28 cellular contexts compared by ENCODE assay signal in genomic region chr1:89042491-89042890, GRCh38.
"Had no signal": no experiment of that assay in that cellular context is flagged by ENCODE, and none has a peak within 500 bp of the region (broad histone marks: within the 10 kb centered on the region; RNA-seq: fewer than 3 reads in every experiment).

No MANE protein-coding gene starts in this region.

- H3K9me3 Mint-ChIP-seq: type B pancreatic cell had no signal

- H3K9me3 ChIP-seq: testis, thoracic aorta, thyroid gland, tibial artery, transverse colon, upper lobe of right lung, uterus, vagina had no signal

- H3K36me3 Mint-ChIP-seq: type B pancreatic cell had no signal

- H3K27ac Mint-ChIP-seq: stimulated activated effector memory CD8-positive, alpha-beta T cell treated with anti-CD3 and anti-CD28 coated beads, Interleukin-12 subunit alpha, Interleukin-12 subunit beta, amount 100 ng/mL, for 72 hours; stimulated activated memory B cell treated with anti-CD40 and anti-IgM and Interleukin-4, amounts not matched to agents 10 μg/mL and 1 μg/mL and 100 μg/mL, for 72 hours; stimulated activated naive B cell treated with anti-CD40 and anti-IgM and Interleukin-4, amounts not matched to agents 10 μg/mL and 1 μg/mL and 100 μg/mL, for 72 hours; stimulated activated naive CD8-positive, alpha-beta T cell treated with anti-CD3 and anti-CD28 coated beads, Interleukin-15, amount 100 ng/mL, for 72 hours; stimulated activated naive CD8-positive, alpha-beta T cell treated with anti-CD3 and anti-CD28 coated beads, Interleukin-15, Interleukin-2, amounts not matched to agents 100 ng/mL and 50 ng/mL, for 24 hours; type B pancreatic cell had no signal

- H3K27ac ChIP-seq: stomach, suprapubic skin, testis, thoracic aorta, thyroid gland, tibial artery, tibial nerve, transverse colon, upper lobe of left lung, upper lobe of right lung, uterus, vagina had no signal

- H3K4me1 ChIP-seq: stomach, suprapubic skin, testis, thyroid gland, tibial artery, tibial nerve, upper lobe of left lung, upper lobe of right lung, uterus, vagina had no signal

- H3K36me3 ChIP-seq: stomach, suprapubic skin, thoracic aorta, thyroid gland, transverse colon, upper lobe of left lung, upper lobe of right lung, uterus, vagina had no signal

- H3K4me3 ChIP-seq: stomach, suprapubic skin, testis, thoracic aorta, thyroid gland, tibial artery, tibial nerve, transverse colon, upper lobe of left lung, upper lobe of right lung, uterus, vagina had no signal

- DNase-seq: stimulated activated CD4-positive, alpha-beta T cell treated with anti-CD3 and anti-CD28 coated beads, Interleukin-2, amount 100 ng/mL, for 48 hours; stimulated activated CD4-positive, alpha-beta T cell treated with anti-CD3 and anti-CD28 coated beads, Interleukin-4, amount 100 ng/mL, for 1 hour; stimulated activated CD4-positive, alpha-beta T cell treated with anti-CD3 and anti-CD28 coated beads, Interleukin-4, amount 100 ng/mL, for 24 hours; stimulated activated CD4-positive, alpha-beta T cell treated with anti-CD3 and anti-CD28 coated beads, Interleukin-4, amount 100 ng/mL, for 4 hours; stimulated activated CD8-positive, alpha-beta memory T cell treated with anti-CD3 and anti-CD28 coated beads, Interleukin-4, amount 100 ng/mL, for 48 hours; stimulated activated naive B cell treated with anti-CD40 and anti-IgM and Interleukin-4, amounts not matched to agents 10 μg/mL and 1 μg/mL and 100 μg/mL, for 72 hours; stimulated activated naive CD4-positive, alpha-beta T cell; stimulated activated naive CD4-positive, alpha-beta T cell treated with Interleukin-2 at 50 U/mL for 16 hours; stimulated activated naive CD8-positive, alpha-beta T cell treated with anti-CD3 and anti-CD28 coated beads, Interleukin-15, amount 100 ng/mL, for 72 hours; stimulated activated naive CD8-positive, alpha-beta T cell treated with anti-CD3 and anti-CD28 coated beads, Interleukin-15, Interleukin-2, amounts not matched to agents 100 U/mL and 50 U/mL, for 24 hours; stomach; substantia nigra; testis; thyroid gland; tibial artery; transverse colon; trophoblast cell; upper lobe of right lung; uterus had no signal

- H3K4me3 Mint-ChIP-seq: stimulated activated effector memory CD8-positive, alpha-beta T cell treated with anti-CD3 and anti-CD28 coated beads, Interleukin-12 subunit alpha, Interleukin-12 subunit beta, amount 100 ng/mL, for 72 hours; stimulated activated memory B cell treated with anti-CD40 and anti-IgM and Interleukin-4, amounts not matched to agents 10 μg/mL and 1 μg/mL and 100 μg/mL, for 72 hours; stimulated activated naive B cell treated with anti-CD40 and anti-IgM and Interleukin-4, amounts not matched to agents 10 μg/mL and 1 μg/mL and 100 μg/mL, for 72 hours; stimulated activated naive CD8-positive, alpha-beta T cell treated with anti-CD3 and anti-CD28 coated beads, Interleukin-15, amount 100 ng/mL, for 72 hours; stimulated activated naive CD8-positive, alpha-beta T cell treated with anti-CD3 and anti-CD28 coated beads, Interleukin-15, Interleukin-2, amounts not matched to agents 100 ng/mL and 50 ng/mL, for 24 hours; type B pancreatic cell had no signal

- H3K27me3 Mint-ChIP-seq: stimulated activated memory B cell treated with anti-CD40 and anti-IgM and Interleukin-4, amounts not matched to agents 10 μg/mL and 1 μg/mL and 100 μg/mL, for 72 hours; stimulated activated naive B cell treated with anti-CD40 and anti-IgM and Interleukin-4, amounts not matched to agents 10 μg/mL and 1 μg/mL and 100 μg/mL, for 72 hours; stimulated activated naive CD8-positive, alpha-beta T cell treated with anti-CD3 and anti-CD28 coated beads, Interleukin-15, amount 100 ng/mL, for 72 hours; type B pancreatic cell had no signal

- H3K27me3 ChIP-seq: stomach, suprapubic skin, testis, thyroid gland, tibial artery, tibial nerve, transverse colon, upper lobe of left lung, upper lobe of right lung, uterus, vagina had no signal

- ATAC-seq: stimulated activated effector memory CD8-positive, alpha-beta T cell treated with anti-CD3 and anti-CD28 coated beads, Interleukin-12 subunit alpha, Interleukin-12 subunit beta, amount 100 ng/mL, for 72 hours; stimulated activated memory B cell treated with anti-CD40 and anti-IgM and Interleukin-4, amounts not matched to agents 10 μg/mL and 1 μg/mL and 100 μg/mL, for 72 hours; stimulated activated naive B cell treated with anti-CD40 and anti-IgM and Interleukin-4, amounts not matched to agents 10 μg/mL and 1 μg/mL and 100 μg/mL, for 72 hours; stimulated activated naive CD8-positive, alpha-beta T cell treated with anti-CD3 and anti-CD28 coated beads, Interleukin-15, amount 100 ng/mL, for 72 hours; stimulated activated naive CD8-positive, alpha-beta T cell treated with anti-CD3 and anti-CD28 coated beads, Interleukin-15, Interleukin-2, amounts not matched to agents 100 U/mL and 50 U/mL, for 24 hours; upper lobe of right lung had no signal
